ENCODE assay signal across 14 cellular contexts in the genomic region with DNA sequence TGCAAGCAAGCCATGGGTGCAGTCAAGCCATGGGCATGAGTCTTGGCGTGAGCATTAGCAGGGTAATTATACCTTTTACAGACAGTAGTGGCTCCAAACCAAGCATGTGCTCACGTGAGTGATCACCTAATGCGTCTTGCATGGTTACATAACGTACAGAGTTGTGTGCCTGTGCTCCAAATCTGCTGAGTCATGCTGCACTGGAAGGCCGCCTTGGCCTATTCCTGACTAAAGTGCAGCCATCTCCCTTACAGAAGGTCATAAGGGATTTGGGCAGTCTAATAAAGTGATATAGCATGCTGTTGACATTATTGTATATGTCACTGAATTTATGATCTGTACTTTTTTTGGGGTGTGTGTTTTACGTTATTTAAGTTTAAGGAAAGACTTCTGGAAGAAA.
DNase-seq lines count a peak whose midpoint lies in the region; ATAC-seq and TF ChIP-seq lines count a peak whose summit lies in the region.
"Had no signal": no experiment of that assay in that cellular context is flagged by ENCODE, and none has a peak within 500 bp of the region (broad histone marks: within the 10 kb centered on the region; RNA-seq: fewer than 3 reads in every experiment).

No MANE protein-coding gene starts in this region.

- H3K9me2 ChIP-seq in hepatocyte (replicated peaks; ENCODE audit: insufficient read depth) = no peaks in the 10 kb centered on the region

- H3K4me2 ChIP-seq in hepatocyte = no peak overlapping the region

- H3K27me3 ChIP-seq in HUES64 (ENCODE audit: insufficient read depth, low read length) = no peaks in the 10 kb centered on the region
- H3K27me3 ChIP-seq in hepatocyte = no peaks in the 10 kb centered on the region
- H3K27me3 ChIP-seq in psoas muscle (ENCODE audit: insufficient read depth in 3 of 3, low read length in 2 of 3) = no peaks in the 10 kb centered on the region
- no peaks in the 10 kb centered on the region for H3K27me3 ChIP-seq in SJCRH30
- H3K27me3 ChIP-seq: esophagus muscularis mucosa had no signal

- H3K4me1 ChIP-seq in HUES64 (ENCODE audit: insufficient read depth, low read length) (peaks cover 51% of the 10 kb centered on the region), hepatocyte (ENCODE audit: insufficient read depth) (peaks cover 13% of the 10 kb centered on the region), psoas muscle (peaks cover 16% of the 10 kb centered on the region), SJCRH30 (peaks cover 6% of the 10 kb centered on the region)

- H3K9me3 ChIP-seq in HUES64 (ENCODE audit: insufficient read depth, low read depth, low read length) = no peaks in the 10 kb centered on the region
- H3K9me3 ChIP-seq in hepatocyte (ENCODE audit: low read depth) = no peaks in the 10 kb centered on the region
- H3K9me3 ChIP-seq in psoas muscle = no peaks in the 10 kb centered on the region
- H3K9me3 ChIP-seq in SJCRH30 (replicated peaks) = no peaks in the 10 kb centered on the region
- H3K9me3 ChIP-seq: esophagus muscularis mucosa had no signal

- peak; percentile 84 to 95 (median 94) for ATAC-seq in psoas muscle
- ATAC-seq: natural killer cell treated with Interleukin-12 subunit alpha and Interleukin-12 subunit beta and Interleukin-15 and Interleukin-18, amount 100 ng/mL, for 72 hours had no signal

- H3K79me2 ChIP-seq in hepatocyte = peaks cover 52% of the 10 kb centered on the region

- H3K9ac ChIP-seq in HUES64 (ENCODE audit: low read depth, low read length) = no peak overlapping the region

- peak overlapping the region; percentile 56; the same call in 1 of the 2 replicates for H3K27ac ChIP-seq in HUES64 (ENCODE audit: low read depth, low read length)
- no peak overlapping the region for H3K27ac ChIP-seq in hepatocyte
- H3K27ac ChIP-seq in psoas muscle = peak overlapping the region; percentile 71
- H3K27ac ChIP-seq in coronary artery = no peak overlapping the region
- H3K27ac ChIP-seq in SJCRH30 = no peak overlapping the region
- H3K27ac ChIP-seq: esophagus muscularis mucosa had no signal

- intact Hi-C loops in psoas muscle (cut with DNase I) = no loop called here

- 91% methylated on average over 6 of the region's 6 CpGs for WGBS in HUES64
- WGBS in hepatocyte (ENCODE audit: low lambda C conversion rate, missing lambda C conversion rate) = 75% methylated on average over 6 of the region's 6 CpGs
- WGBS in psoas muscle, 3 donors = 49 to 68% (median 56%) methylated on average over 6 of the region's 6 CpGs

- H3K36me3 ChIP-seq in HUES64 (ENCODE audit: insufficient read depth, low read length) = no peaks in the 10 kb centered on the region
- no peaks in the 10 kb centered on the region for H3K36me3 ChIP-seq in hepatocyte (replicated peaks; ENCODE audit: insufficient read depth, low read depth)
- no peaks in the 10 kb centered on the region for H3K36me3 ChIP-seq in psoas muscle (ENCODE audit: insufficient read depth in 1 of 2, low read depth in 1 of 2)
- no peaks in the 10 kb centered on the region for H3K36me3 ChIP-seq in SJCRH30
- H3K36me3 ChIP-seq: esophagus muscularis mucosa had no signal

- no peak overlapping the region for H3K4me3 ChIP-seq in HUES64 (ENCODE audit: low read length)
- H3K4me3 ChIP-seq in hepatocyte = no peak overlapping the region
- no peak overlapping the region for H3K4me3 ChIP-seq in psoas muscle
- H3K4me3 ChIP-seq in coronary artery = no peak overlapping the region
- H3K4me3 ChIP-seq in SJCRH30 = no peak overlapping the region
- H3K4me3 ChIP-seq: esophagus muscularis mucosa had no signal

- DNase-seq in amniotic epithelial cell (ENCODE audit: low read depth) = peak; percentile 50
- DNase-seq in hepatocyte (ENCODE audit: low spot score) = peak; percentile 35
- peak; percentile 41 to 61 for DNase-seq in psoas muscle
- DNase-seq in coronary artery (ENCODE audit: low spot score) = no peak
- DNase-seq in SJCRH30 = no peak
- DNase-seq in SKM-1 (lab: John Stamatoyannopoulos, UW; ENCODE audit: unreplicated experiment) = no peak
- no peak for DNase-seq in NCI-H748 treated with DMSO at 0.1 percent for 48 hours (lab: John Stamatoyannopoulos, UW)
- DNase-seq: activated naive CD4-positive, alpha-beta T cell treated with anti-CD3 and anti-CD28 coated beads, Interleukin-2, amount 50 U/mL, for 16 hours; C1 segment of cervical spinal cord; immature natural killer cell; NCI-H524 treated with DMSO at 0.1 percent for 48 hours had no signal

- TF ChIP-seq CTCF in hepatocyte (IDR thresholded peaks at IDR 0.05; ENCODE audit: poor library complexity) (no peak), psoas muscle (IDR thresholded peaks at IDR 0.05) (no peak), coronary artery (IDR thresholded peaks at IDR 0.05) (no peak)

- no peak overlapping the region for H2AFZ ChIP-seq in hepatocyte

- H4K20me1 ChIP-seq in hepatocyte (ENCODE audit: insufficient read depth, poor library complexity, severe bottlenecking) = no peaks in the 10 kb centered on the region

Comparison
In these comparisons a context has a peak if more than half of its experiments do, and no peak if none do; other contexts are left out.
1. H3K27ac ChIP-seq: peak in HUES64 (single experiment) and psoas muscle (single experiment); none in hepatocyte (single experiment), coronary artery (0 of 2) and SJCRH30 (single experiment).
2. DNase-seq: peak in amniotic epithelial cell (single experiment), hepatocyte (single experiment) and psoas muscle (2 of 2); none in coronary artery (single experiment), SJCRH30 (0 of 2), SKM-1 (single experiment) and NCI-H748 treated with DMSO at 0.1 percent for 48 hours (single experiment).